In the genomic region with DNA sequence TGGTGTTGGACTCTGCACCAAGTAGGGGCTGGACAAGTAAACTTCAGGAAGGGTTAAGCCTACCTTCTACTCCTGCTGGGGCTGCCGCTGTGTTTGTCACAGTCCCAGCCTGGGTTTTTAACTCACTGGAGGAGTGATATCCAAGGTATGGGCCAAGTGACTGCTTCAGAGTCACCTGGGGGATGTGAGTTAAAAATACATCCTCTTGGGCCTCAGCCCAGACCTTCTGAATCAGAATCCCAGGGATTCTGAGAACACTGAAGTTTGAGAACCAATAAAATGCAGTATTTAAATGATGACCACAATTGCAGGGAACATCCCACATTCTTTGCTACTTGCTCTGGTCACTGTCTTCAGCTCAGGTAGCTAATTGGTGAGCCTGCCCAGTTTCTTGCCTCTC, we compare ENCODE assay signal across 19 cellular contexts.
DNase-seq lines count a peak whose midpoint lies in the region; ATAC-seq, FAIRE-seq and TF ChIP-seq lines count a peak whose summit lies in the region.
"Had no signal": no experiment of that assay in that cellular context is flagged by ENCODE, and none has a peak within 500 bp of the region (broad histone marks: within the 10 kb centered on the region; RNA-seq: fewer than 3 reads in every experiment).

No MANE protein-coding gene starts in this region.

- no peak for FAIRE-seq in GM12892 (lab: Jason Lieb, UNC)
- FAIRE-seq: D721Med, K562 had no signal

- H3K9me2 ChIP-seq in GM23338 (ENCODE audit: insufficient read depth) = peaks cover 3% of the 10 kb centered on the region; the same call in 1 of the 2 replicates

- peak; percentile 92 for DNase-seq in A172 (ENCODE audit: low spot score)
- peak; percentile 4 for DNase-seq in GM23338 (ENCODE audit: low spot score)
- DNase-seq in RWPE2 (ENCODE audit: low spot score) = no peak
- DNase-seq in fibroblast of the aortic adventitia (ENCODE audit: low read depth) = peak; percentile 44
- no peak for DNase-seq in NOMO-1 treated with dmso at 0.1 percent for 144 hours (lab: John Stamatoyannopoulos, UW; ENCODE audit: unreplicated experiment)
- no peak for DNase-seq in progenitor cell of endocrine pancreas (ENCODE audit: low spot score, unreplicated experiment)
- DNase-seq in NCI-H2107 treated with DMSO at 0.1 percent for 48 hours (lab: John Stamatoyannopoulos, UW; ENCODE audit: unreplicated experiment) = no peak
- no peak for DNase-seq in GM12892 (ENCODE audit: insufficient read length)
- DNase-seq: activated CD4-positive, alpha-beta T cell treated with anti-CD3 and anti-CD28 coated beads for 48 hours; activated T-cell treated with anti-CD3 and anti-CD28 coated beads, Interleukin-2, amount 50 U/mL, for 4 hours; lower lobe of right lung; NCI-H1694 treated with DMSO at 0.1 percent for 48 hours; NCI-H526 treated with DMSO at 0.1 percent for 48 hours; right lobe of liver; RPMI8226; stimulated activated naive B cell treated with anti-CD40 and anti-IgM and Interleukin-4, amounts not matched to agents 10 μg/mL and 1 μg/mL and 100 μg/mL, for 72 hours; T-helper 2 cell had no signal

- H3K4me2 ChIP-seq in GM23338 = no peak overlapping the region

- no peaks in the 10 kb centered on the region for H4K20me1 ChIP-seq in GM23338 (replicated peaks; ENCODE audit: insufficient read depth)

- no peaks in the 10 kb centered on the region for H3K27me3 ChIP-seq in GM23338 (ENCODE audit: insufficient read depth)
- no peaks in the 10 kb centered on the region for H3K27me3 ChIP-seq in RWPE2 (ENCODE audit: insufficient read depth, poor library complexity, severe bottlenecking)
- H3K27me3 ChIP-seq: right lobe of liver had no signal

- H3K36me3 Mint-ChIP-seq in GM23338 (ENCODE audit: low read depth) (no peaks in the 10 kb centered on the region; the same call in 2 of the 3 replicates), progenitor cell of endocrine pancreas (ENCODE audit: insufficient read depth) (no peaks in the 10 kb centered on the region)
- H3K36me3 Mint-ChIP-seq: stimulated activated naive B cell treated with anti-CD40 and anti-IgM and Interleukin-4, amounts not matched to agents 10 μg/mL and 1 μg/mL and 100 μg/mL, for 72 hours had no signal

- H3K4me1 ChIP-seq in GM23338 (ENCODE audit: insufficient read depth) (peaks cover 29% of the 10 kb centered on the region), RWPE2 (ENCODE audit: insufficient read depth, poor library complexity, severe bottlenecking) (peaks cover 51% of the 10 kb centered on the region)

- H3F3A ChIP-seq in GM23338 (replicated peaks; ENCODE audit: low read depth) = no peaks in the 10 kb centered on the region

- no peak overlapping the region for H3K4me3 ChIP-seq in GM23338
- no peak overlapping the region for H3K4me3 ChIP-seq in RWPE2 (ENCODE audit: severe bottlenecking)
- no peak overlapping the region for H3K4me3 ChIP-seq in fibroblast of the aortic adventitia (ENCODE audit: low read depth, low read length)
- H3K4me3 ChIP-seq: K562, lower lobe of right lung, right lobe of liver had no signal

- ATAC-seq in GM23338 (no peak), RWPE2 (ENCODE audit: low read depth) (peak; percentile 29)
- ATAC-seq: activated T-cell treated with anti-CD3 and anti-CD28 coated beads, Interleukin-2, amount 50 U/mL, for 4 hours; K562; lower lobe of right lung; right lobe of liver; stimulated activated naive B cell treated with anti-CD40 and anti-IgM and Interleukin-4, amounts not matched to agents 10 μg/mL and 1 μg/mL and 100 μg/mL, for 72 hours had no signal

- no peak overlapping the region for H3K27ac ChIP-seq in GM23338 (ENCODE audit: low read depth)
- peak overlapping the region; percentile 99 for H3K27ac ChIP-seq in RWPE2 (ENCODE audit: poor library complexity, severe bottlenecking)
- H3K27ac ChIP-seq: lower lobe of right lung, right lobe of liver had no signal

- H3K4me3 Mint-ChIP-seq in GM23338 (no peak overlapping the region), progenitor cell of endocrine pancreas (ENCODE audit: low read depth) (no peak overlapping the region)
- H3K4me3 Mint-ChIP-seq: activated T-cell treated with anti-CD3 and anti-CD28 coated beads, Interleukin-2, amount 50 U/mL, for 4 hours; stimulated activated naive B cell treated with anti-CD40 and anti-IgM and Interleukin-4, amounts not matched to agents 10 μg/mL and 1 μg/mL and 100 μg/mL, for 72 hours had no signal

- no peaks in the 10 kb centered on the region for H3K9me3 ChIP-seq in RWPE2 (ENCODE audit: severe bottlenecking)
- H3K9me3 ChIP-seq: lower lobe of right lung, right lobe of liver had no signal

- no peaks in the 10 kb centered on the region for H3K9me3 Mint-ChIP-seq in GM23338
- H3K9me3 Mint-ChIP-seq in progenitor cell of endocrine pancreas (ENCODE audit: low read depth) = no peaks in the 10 kb centered on the region
- H3K9me3 Mint-ChIP-seq: activated T-cell treated with anti-CD3 and anti-CD28 coated beads, Interleukin-2, amount 50 U/mL, for 4 hours; stimulated activated naive B cell treated with anti-CD40 and anti-IgM and Interleukin-4, amounts not matched to agents 10 μg/mL and 1 μg/mL and 100 μg/mL, for 72 hours had no signal

- H3K4me1 Mint-ChIP-seq in GM23338 (peaks cover 46% of the 10 kb centered on the region), progenitor cell of endocrine pancreas (ENCODE audit: low read depth) (peaks cover 26% of the 10 kb centered on the region)

- no peaks in the 10 kb centered on the region for H3K36me3 ChIP-seq in GM23338 (ENCODE audit: insufficient read depth)
- no peaks in the 10 kb centered on the region for H3K36me3 ChIP-seq in RWPE2 (ENCODE audit: low read depth)
- H3K36me3 ChIP-seq: lower lobe of right lung, right lobe of liver had no signal

- H3K27ac Mint-ChIP-seq in GM23338 (no peak overlapping the region), progenitor cell of endocrine pancreas (no peak overlapping the region)
- H3K27ac Mint-ChIP-seq: stimulated activated naive B cell treated with anti-CD40 and anti-IgM and Interleukin-4, amounts not matched to agents 10 μg/mL and 1 μg/mL and 100 μg/mL, for 72 hours had no signal

- H3K79me2 ChIP-seq in GM23338 (replicated peaks; ENCODE audit: insufficient read depth) = no peaks in the 10 kb centered on the region

- no peak overlapping the region for H2AFZ ChIP-seq in GM23338

- TF ChIP-seq CTCF in GM23338 (conservative IDR thresholded peaks at IDR 0.05; ENCODE audit: low read depth in 2 of 2) (no peak), RWPE2 (IDR thresholded peaks at IDR 0.05; ENCODE audit: poor library complexity, severe bottlenecking) (no peak), fibroblast of the aortic adventitia (IDR thresholded peaks at IDR 0.05; ENCODE audit: insufficient read depth, low read length) (no peak), progenitor cell of endocrine pancreas (IDR thresholded peaks at IDR 0.05; ENCODE audit: unreplicated experiment) (no peak)

- TF ChIP-seq POLR2A in GM12892 (IDR thresholded peaks at IDR 0.05; ENCODE audit: low read depth, low read length) = no peak

- H3K27me3 Mint-ChIP-seq in GM23338 (ENCODE audit: insufficient read depth, low read depth, poor library complexity) = peaks cover 17% of the 10 kb centered on the region
- H3K27me3 Mint-ChIP-seq in progenitor cell of endocrine pancreas = peaks cover 15% of the 10 kb centered on the region

TF ChIP-seq in GM23338, 12 proteins besides CTCF, POLR2A, EP300 and RAD21 (continues in another document):
- no peak for TF ChIP-seq NANOG (IDR thresholded peaks at IDR 0.05; ENCODE audit: borderline replicate concordance)
- no peak for TF ChIP-seq POLR2AphosphoS5 (IDR thresholded peaks at IDR 0.05; ENCODE audit: low read depth)
- TF ChIP-seq ZNF114 (CRISPR knock-in tag; IDR thresholded peaks at IDR 0.05) = no peak

Comparison
In these comparisons a context has a peak if more than half of its experiments do, and no peak if none do; other contexts are left out.
1. DNase-seq: peak in A172 (single experiment), GM23338 (single experiment) and fibroblast of the aortic adventitia (single experiment); none in RWPE2 (single experiment), NOMO-1 treated with dmso at 0.1 percent for 144 hours (single experiment), progenitor cell of endocrine pancreas (single experiment), NCI-H2107 treated with DMSO at 0.1 percent for 48 hours (single experiment) and GM12892 (single experiment).